In genomic region chr2:121135168-121135853, GRCh38 we compare ENCODE assay signal across 24 cellular contexts.
"Had no signal": no experiment of that assay in that cellular context is flagged by ENCODE, and none has a peak within 500 bp of the region (broad histone marks: within the 10 kb centered on the region; RNA-seq: fewer than 3 reads in every experiment).

No MANE protein-coding gene starts in this region.

- H3K36me3 Mint-ChIP-seq: activated naive CD4-positive, alpha-beta T cell treated with anti-CD3 and anti-CD28 coated beads, Interleukin-2, amount 50 U/mL, for 72 hours; brain; stimulated activated effector memory CD8-positive, alpha-beta T cell treated with anti-CD3 and anti-CD28 coated beads, Interleukin-12 subunit alpha, Interleukin-12 subunit beta, amount 100 ng/mL, for 72 hours had no signal

- H3K27ac Mint-ChIP-seq: activated CD4-positive, alpha-beta T cell treated with anti-CD3 and anti-CD28 coated beads for 36 hours; activated T-cell treated with anti-CD3 and anti-CD28 coated beads, Interleukin-2, amount 50 U/mL, for 24 hours; activated T-helper 17 cell treated with anti-CD3 and anti-CD28 coated beads, Interleukin-2, amount 50 U/mL, for 72 hours; nephron progenitor cell; stimulated activated effector memory CD8-positive, alpha-beta T cell treated with anti-CD3 and anti-CD28 coated beads, Interleukin-12 subunit alpha, Interleukin-12 subunit beta, amount 100 ng/mL, for 72 hours; T-helper 2 cell treated with Interferon-gamma antibody and Interleukin-4, amounts not matched to agents 5 μg/mL and 100 μg/mL, for 36 hours; WTC11 had no signal

- H3K27me3 ChIP-seq: colonic mucosa, suprapubic skin, tibial nerve had no signal

- H3K36me3 ChIP-seq: colonic mucosa, heart right ventricle, stomach, suprapubic skin, tibial nerve had no signal

- H3K4me1 ChIP-seq: colonic mucosa, heart right ventricle, stomach, tibial nerve had no signal

- H3K4me3 Mint-ChIP-seq: activated CD4-positive, alpha-beta T cell treated with anti-CD3 and anti-CD28 coated beads for 36 hours; activated T-cell treated with anti-CD3 and anti-CD28 coated beads, Interleukin-2, amount 50 U/mL, for 24 hours; activated T-helper 17 cell treated with anti-CD3 and anti-CD28 coated beads, Interleukin-2, amount 50 U/mL, for 72 hours; brain; nephron progenitor cell; stimulated activated effector memory CD8-positive, alpha-beta T cell treated with anti-CD3 and anti-CD28 coated beads, Interleukin-12 subunit alpha, Interleukin-12 subunit beta, amount 100 ng/mL, for 72 hours; T-helper 2 cell treated with Interferon-gamma antibody and Interleukin-4, amounts not matched to agents 5 μg/mL and 100 μg/mL, for 36 hours; WTC11 had no signal

- H3K4me1 Mint-ChIP-seq: activated CD4-positive, alpha-beta T cell treated with anti-CD3 and anti-CD28 coated beads for 36 hours; activated T-helper 17 cell treated with anti-CD3 and anti-CD28 coated beads, Interleukin-2, amount 50 U/mL, for 72 hours had no signal

- H3K27ac ChIP-seq: colonic mucosa, heart right ventricle, stomach, suprapubic skin, tibial nerve had no signal

- H3K9me3 ChIP-seq: colonic mucosa, suprapubic skin had no signal

- DNase-seq: activated CD4-positive, alpha-beta T cell treated with anti-CD3 and anti-CD28 coated beads for 36 hours; activated CD4-positive, alpha-beta T cell treated with anti-CD3 and anti-CD28 coated beads, Interleukin-2, amount 50 U/mL, for 4 hours; activated CD8-positive, alpha-beta memory T cell treated with anti-CD3 and anti-CD28 coated beads for 24 hours; activated CD8-positive, alpha-beta memory T cell treated with anti-CD3 and anti-CD28 coated beads, Interleukin-2, amount 50 U/mL, for 4 hours; activated T-cell treated with anti-CD3 and anti-CD28 coated beads, Interleukin-2, amount 50 U/mL, for 24 hours; aorta; central memory CD4-positive, alpha-beta T cell; colonic mucosa; heart right ventricle; islet precursor cell; left cardiac atrium; nephron progenitor cell; occipital lobe; small intestine; stimulated activated CD4-positive, alpha-beta T cell treated with anti-CD3 and anti-CD28 coated beads, Interleukin-2, amount 100 ng/mL, for 24 hours; stomach had no signal

- H3K9me3 Mint-ChIP-seq: activated T-cell treated with anti-CD3 and anti-CD28 coated beads, Interleukin-2, amount 50 U/mL, for 24 hours; activated T-helper 17 cell treated with anti-CD3 and anti-CD28 coated beads, Interleukin-2, amount 50 U/mL, for 72 hours; T-helper 2 cell treated with Interferon-gamma antibody and Interleukin-4, amounts not matched to agents 5 μg/mL and 100 μg/mL, for 36 hours had no signal

- H3K4me3 ChIP-seq: colonic mucosa, heart right ventricle, stomach, suprapubic skin, tibial nerve had no signal
